Comparison of ENCODE assay signal across 1 cellular context in genomic region chr6:150150821-150151646, GRCh38.
TF ChIP-seq lines count a peak whose summit lies in the region.

No MANE protein-coding gene starts in this region.

TF ChIP-seq in K562, 482 proteins besides CTCF, POLR2A, EP300 and RAD21 (continued from another document and continues in another):
- TF ChIP-seq E2F1 (CRISPR knock-in tag; IDR thresholded peaks at IDR 0.05) (no peak), SIX5 (IDR thresholded peaks at IDR 0.05; ENCODE audit: borderline replicate concordance in 1 of 2, insufficient read depth in 1 of 2, low read depth in 1 of 2, low read length in 2 of 2) (no peak), TARDBP (IDR thresholded peaks at IDR 0.05) (no peak), HOXB6 (CRISPR knock-in tag; IDR thresholded peaks at IDR 0.05; ENCODE audit: borderline replicate concordance) (no peak), MAZ (CRISPR knock-in tag; conservative IDR thresholded peaks at IDR 0.05 in 1 of 2, IDR thresholded peaks at IDR 0.05 in 1 of 2) (peak; percentile 39 to 72; a peak in 3 of 4 replicates), RFX7 (CRISPR knock-in tag; IDR thresholded peaks at IDR 0.05) (no peak), ZNF280B (CRISPR knock-in tag; IDR thresholded peaks at IDR 0.05) (no peak), HIVEP1 (CRISPR knock-in tag; IDR thresholded peaks at IDR 0.05) (no peak), ETV6 (IDR thresholded peaks at IDR 0.05; ENCODE audit: borderline replicate concordance in 1 of 2, low read depth in 2 of 2, low read length in 1 of 2) (peak in 1 of 2 experiments; percentile 44; a peak in 1 of 4 replicates), ETV6 (CRISPR knock-in tag; IDR thresholded peaks at IDR 0.05; ENCODE audit: borderline replicate concordance) (no peak), MCM3 (IDR thresholded peaks at IDR 0.05) (no peak), DEAF1 (CRISPR knock-in tag; IDR thresholded peaks at IDR 0.05) (peak; percentile 77; the same call in 1 of the 2 replicates), RBM34 (IDR thresholded peaks at IDR 0.05; ENCODE audit: borderline replicate concordance, insufficient read depth, low read length) (no peak), CBX5 (IDR thresholded peaks at IDR 0.05; ENCODE audit: borderline replicate concordance, low read depth) (0 out of 2 replicates have a peak, but pooled peaks have one; percentile 58), WHSC1 (IDR thresholded peaks at IDR 0.05; ENCODE audit: low read length) (peak; percentile 79), SNAPC5 (CRISPR knock-in tag; IDR thresholded peaks at IDR 0.05) (no peak), ZNF707 (CRISPR knock-in tag; conservative IDR thresholded peaks at IDR 0.05) (no peak), ELK3 (CRISPR knock-in tag; IDR thresholded peaks at IDR 0.05) (no peak), NKRF (IDR thresholded peaks at IDR 0.05; ENCODE audit: borderline replicate concordance) (peak; percentile 87), ZC3H8 (IDR thresholded peaks at IDR 0.05) (0 out of 2 replicates have a peak, but pooled peaks have one; percentile 12), MXI1 (IDR thresholded peaks at IDR 0.05; ENCODE audit: low read depth, low read length) (no peak), ZC3H4 (CRISPR knock-in tag; IDR thresholded peaks at IDR 0.05; ENCODE audit: borderline replicate concordance) (no peak), E2F3 (CRISPR knock-in tag; IDR thresholded peaks at IDR 0.05) (no peak), REST (CRISPR knock-in tag; IDR thresholded peaks at IDR 0.05; ENCODE audit: low read depth) (no peak), TBL1XR1 (IDR thresholded peaks at IDR 0.05; ENCODE audit: low read length in 2 of 2) (peak; percentile 83), PYGO2 (tag; IDR thresholded peaks at IDR 0.05) (no peak), SMARCE1 (IDR thresholded peaks at IDR 0.05) (peak; percentile 98), ZNF239 (CRISPR knock-in tag; IDR thresholded peaks at IDR 0.05) (no peak), HBP1 (CRISPR knock-in tag; IDR thresholded peaks at IDR 0.05) (peak; percentile 92), ARID4B (CRISPR knock-in tag; IDR thresholded peaks at IDR 0.05) (no peak), KLF1 (tag; IDR thresholded peaks at IDR 0.05) (peak; percentile 93), HLTF (IDR thresholded peaks at IDR 0.05) (peak; percentile 98), ZBTB1 (CRISPR knock-in tag; IDR thresholded peaks at IDR 0.05; ENCODE audit: borderline replicate concordance, low read depth) (no peak), NFXL1 (CRISPR knock-in tag; IDR thresholded peaks at IDR 0.05) (no peak), ZNF253 (CRISPR knock-in tag; conservative IDR thresholded peaks at IDR 0.05) (no peak), GABPA (tag; conservative IDR thresholded peaks at IDR 0.05; ENCODE audit: low read depth) (no peak), KAT7 (CRISPR knock-in tag; IDR thresholded peaks at IDR 0.05; ENCODE audit: borderline replicate concordance) (no peak), ELF1 (tag; IDR thresholded peaks at IDR 0.05) (no peak), ZFP91 (CRISPR knock-in tag; IDR thresholded peaks at IDR 0.05) (no peak; the same call in 1 of the 2 replicates), SREBF2 (CRISPR knock-in tag; IDR thresholded peaks at IDR 0.05) (no peak), BRF1 (IDR thresholded peaks at IDR 0.05; ENCODE audit: borderline replicate concordance, extremely low read depth, insufficient read length) (no peak), EGR1 (conservative IDR thresholded peaks at IDR 0.05) (peak; percentile 88), DIDO1 (tag; IDR thresholded peaks at IDR 0.05; ENCODE audit: low read depth) (peak; percentile 49; the same call in 1 of the 2 replicates), MTF1 (CRISPR knock-in tag; IDR thresholded peaks at IDR 0.05; ENCODE audit: borderline replicate concordance) (no peak), CCAR2 (IDR thresholded peaks at IDR 0.05; ENCODE audit: low read depth, low read length) (no peak), ZNF263 (CRISPR knock-in tag; IDR thresholded peaks at IDR 0.05; ENCODE audit: borderline replicate concordance) (peak; percentile 36; the same call in 1 of the 2 replicates)
